21 cellular contexts compared by ENCODE assay signal in genomic region chr7:92259062-92259461, GRCh38. TPM values are rescaled to one million over a fixed set of nuclear protein-coding genes. Genes with fewer than 3 reads are reported as not detected.
DNase-seq lines count a peak whose midpoint lies in the region; ATAC-seq, FAIRE-seq and TF ChIP-seq lines count a peak whose summit lies in the region.
"Had no signal": no experiment of that assay in that cellular context is flagged by ENCODE, and none has a peak within 500 bp of the region (broad histone marks: within the 10 kb centered on the region; RNA-seq: fewer than 3 reads in every experiment).

No MANE protein-coding gene starts in this region.

- BruUV-seq in HCT116 (replicated peaks; lab: Mats Ljungman, UMichigan): no TSS peak

- H3K27ac ChIP-seq in right atrium auricular region: no peak overlapping the region
- H3K27ac ChIP-seq in HCT116 (ENCODE audit: low read depth, low read length): peak overlapping the region; percentile 67; the same call in 1 of the 2 replicates
- peak overlapping the region; percentile 57 for H3K27ac ChIP-seq in RWPE2 (ENCODE audit: poor library complexity, severe bottlenecking)
- peak overlapping the region; percentile 28 for H3K27ac ChIP-seq in keratinocyte (ENCODE audit: control insufficient read depth, insufficient read depth, low read length)
- H3K27ac ChIP-seq: 22Rv1, A549, BLaER1, HL-60 had no signal

- H3K27ac Mint-ChIP-seq in naive thymus-derived CD8-positive, alpha-beta T cell: no peak overlapping the region
- H3K27ac Mint-ChIP-seq: GM23338, HFFc6 had no signal

- H3K9me2 ChIP-seq in HCT116 (ENCODE audit: insufficient read depth): no peaks in the 10 kb centered on the region

- no peaks in the 10 kb centered on the region for H3K27me3 Mint-ChIP-seq in naive thymus-derived CD8-positive, alpha-beta T cell
- H3K27me3 Mint-ChIP-seq: CD4-positive, alpha-beta memory T cell had no signal

- peak overlapping the region; percentile 80; the same call in 1 of the 2 replicates for H3K4me2 ChIP-seq in HCT116 (ENCODE audit: low read length)
- H3K4me2 ChIP-seq in keratinocyte (ENCODE audit: control insufficient read depth, extremely low read depth, insufficient read depth, low read depth, low read length): no peak overlapping the region
- H3K4me2 ChIP-seq: A549, BLaER1, GM23338 had no signal

- peak overlapping the region; percentile 52 for H3K9ac ChIP-seq in HCT116 (ENCODE audit: low read length)
- no peak overlapping the region for H3K9ac ChIP-seq in keratinocyte (ENCODE audit: control insufficient read depth, extremely low read depth, insufficient read depth, low read length)
- H3K9ac ChIP-seq: BLaER1 had no signal

- no peak for TF ChIP-seq POLR2A in HCT116 (IDR thresholded peaks at IDR 0.05; ENCODE audit: borderline replicate concordance, extremely low read depth, insufficient read depth, insufficient read length)

- H3K4me3 ChIP-seq in right atrium auricular region: no peak overlapping the region
- no peak overlapping the region for H3K4me3 ChIP-seq in HCT116 (replicated peaks in 1 of 2; ENCODE audit: low read depth in 1 of 2, low read length in 2 of 2)
- H3K4me3 ChIP-seq in RWPE2 (ENCODE audit: severe bottlenecking): no peak overlapping the region
- H3K4me3 ChIP-seq in keratinocyte (ENCODE audit: control insufficient read depth in 2 of 3, extremely low read depth in 1 of 3, insufficient read depth in 2 of 3, low read depth in 1 of 3, low read length in 3 of 3): no peak overlapping the region
- H3K4me3 ChIP-seq: A549, BLaER1, GM23338 had no signal

- FAIRE-seq in keratinocyte (lab: Jason Lieb, UNC): no peak
- FAIRE-seq: A549, GM12892 had no signal

- RAD21 ChIA-PET in HCT116 (lab: Charles Lee; ENCODE audit: low non-redundant PET in 1 of 2, low total read pairs in 2 of 2, uncharacterized antibody in 2 of 2, unreplicated experiment in 2 of 2): no interaction called here

- H3K27me3 ChIP-seq in right atrium auricular region (no peaks in the 10 kb centered on the region), HCT116 (ENCODE audit: insufficient read depth, low read length) (no peaks in the 10 kb centered on the region), RWPE2 (ENCODE audit: insufficient read depth, poor library complexity, severe bottlenecking) (no peaks in the 10 kb centered on the region), keratinocyte (ENCODE audit: control insufficient read depth, extremely low read depth, insufficient read depth, low read length) (no peaks in the 10 kb centered on the region)
- H3K27me3 ChIP-seq: BLaER1 had no signal

- H3K4me1 ChIP-seq in right atrium auricular region: peaks cover 0 to 12% of the 10 kb centered on the region in 2 donors
- H3K4me1 ChIP-seq in HCT116 (ENCODE audit: control insufficient read depth in 1 of 2, insufficient read depth in 2 of 2, low read length in 2 of 2): peaks cover 21 to 42% of the 10 kb centered on the region in 2 experiments
- H3K4me1 ChIP-seq in RWPE2 (ENCODE audit: insufficient read depth, poor library complexity, severe bottlenecking): peaks cover 12% of the 10 kb centered on the region
- H3K4me1 ChIP-seq in keratinocyte (ENCODE audit: control insufficient read depth, extremely low read depth, insufficient read depth, low read length): peaks cover 21% of the 10 kb centered on the region
- H3K4me1 ChIP-seq: BLaER1 had no signal

- H3K9me3 ChIP-seq in right atrium auricular region (no peaks in the 10 kb centered on the region), HCT116 (ENCODE audit: control insufficient read depth in 1 of 2, insufficient read depth in 1 of 2, low read depth in 1 of 2, low read length in 2 of 2) (no peaks in the 10 kb centered on the region), RWPE2 (ENCODE audit: severe bottlenecking) (peaks cover 6% of the 10 kb centered on the region), keratinocyte (ENCODE audit: control insufficient read depth, low read depth, low read length) (no peaks in the 10 kb centered on the region)

- peaks cover 18 to 37% (median 21%) of the 10 kb centered on the region in 3 donors for H3K36me3 Mint-ChIP-seq in naive thymus-derived CD8-positive, alpha-beta T cell

- ATAC-seq in Right ventricle myocardium inferior (peak; percentile 46), HCT116 (no peak), RWPE2 (ENCODE audit: low read depth) (no peak), left colon (no peak)
- no peak for ATAC-seq in naive thymus-derived CD8-positive, alpha-beta T cell
- ATAC-seq: GM23338 had no signal

- no peaks in the 10 kb centered on the region for H3K9me1 ChIP-seq in keratinocyte (ENCODE audit: control insufficient read depth, extremely low read depth, insufficient read depth, low read length)

- H3K36me3 ChIP-seq in right atrium auricular region (no peaks in the 10 kb centered on the region), HCT116 (ENCODE audit: control insufficient read depth in 1 of 2, insufficient read depth in 2 of 2, low read length in 2 of 2) (no peaks in the 10 kb centered on the region), RWPE2 (ENCODE audit: low read depth) (peaks cover 15% of the 10 kb centered on the region; the same call in 1 of the 2 replicates), keratinocyte (ENCODE audit: control insufficient read depth in 2 of 2, extremely low read depth in 1 of 2, insufficient read depth in 2 of 2, low read length in 2 of 2) (no peaks in the 10 kb centered on the region)

- dilution Hi-C loops in keratinocyte (cut with MboI; ENCODE audit: extremely low pct_ligation_motif_present, low sequenced_read_pairs): no loop called here

- DNase-seq in Right ventricle myocardium inferior (ENCODE audit: missing footprints) (no peak), right atrium auricular region (ENCODE audit: low spot score) (no peak), HCT116 (ENCODE audit: low read depth, low spot score) (no peak), RWPE2 (ENCODE audit: low spot score) (no peak), keratinocyte (ENCODE audit: low read depth, low spot score) (no peak), left colon (no peak)
- no peak for DNase-seq in activated CD8-positive, alpha-beta memory T cell treated with anti-CD3 and anti-CD28 coated beads, Interleukin-2, amount 50 U/mL, for 4 hours
- DNase-seq in naive thymus-derived CD8-positive, alpha-beta T cell: no peak
- DNase-seq: CD4-positive, alpha-beta memory T cell; DMS153; DMS79; GDM1; HCEC 1CT; HFFc6 had no signal

- no peak for TF ChIP-seq RAD21 in HCT116 (IDR thresholded peaks at IDR 0.05; ENCODE audit: low read depth)

- no peak overlapping the region for H3K4me3 Mint-ChIP-seq in naive thymus-derived CD8-positive, alpha-beta T cell
- H3K4me3 Mint-ChIP-seq: CD14-positive monocyte; CD4-positive, alpha-beta memory T cell; GM23338; HFFc6 had no signal

- peaks cover 92% of the 10 kb centered on the region for H3K79me2 ChIP-seq in HCT116 (ENCODE audit: insufficient read depth, low read length)
- H3K79me2 ChIP-seq in keratinocyte (ENCODE audit: control insufficient read depth, insufficient read depth, low read length): peaks cover 68% of the 10 kb centered on the region

- intact Hi-C loops in Right ventricle myocardium inferior (cut with DNase I): no loop called here
- intact Hi-C loops in HCT116 (cut with micrococcal nuclease): no loop called here
- intact Hi-C loops in left colon (cut with DNase I, micrococcal nuclease): no loop called here

- no peaks in the 10 kb centered on the region for H4K20me1 ChIP-seq in HCT116 (ENCODE audit: insufficient read depth)
- no peaks in the 10 kb centered on the region for H4K20me1 ChIP-seq in keratinocyte (ENCODE audit: control insufficient read depth, extremely low read depth, insufficient read depth, low read length)

- TF ChIP-seq CTCF in right atrium auricular region (IDR thresholded peaks at IDR 0.05) (no peak), HCT116 (IDR thresholded peaks at IDR 0.05 in 2 of 3, conservative IDR thresholded peaks at IDR 0.05 in 1 of 3; ENCODE audit: borderline replicate concordance in 1 of 3, insufficient read depth in 1 of 3, low read depth in 2 of 3, low read length in 2 of 3) (no peak), RWPE2 (IDR thresholded peaks at IDR 0.05; ENCODE audit: poor library complexity, severe bottlenecking) (no peak), keratinocyte (optimal IDR thresholded peaks at IDR 0.05 in 1 of 3, IDR thresholded peaks at IDR 0.05 in 1 of 3, conservative IDR thresholded peaks at IDR 0.05 in 1 of 3; ENCODE audit: extremely low read depth in 1 of 3, insufficient read depth in 2 of 3, low read length in 3 of 3) (no peak)

- peaks cover 0 to 13% (median 3%) of the 10 kb centered on the region in 9 donors for H3K9me3 Mint-ChIP-seq in naive thymus-derived CD8-positive, alpha-beta T cell

- CTCF ChIA-PET in HCT116 (lab: Charles Lee): no interaction called here

- peaks cover 21 to 29% (median 24%) of the 10 kb centered on the region in 4 donors for H3K4me1 Mint-ChIP-seq in naive thymus-derived CD8-positive, alpha-beta T cell
- H3K4me1 Mint-ChIP-seq: GM23338 had no signal

- POLR2A ChIA-PET in HCT116 (lab: Charles Lee): interaction anchor here (2.8 kb wide), 1 partner anchor 12 kb away, joined by 22 read pairs; the partner anchor contains the start of genes ANKIB1 and KRIT1
- POLR2A ChIA-PET in naive thymus-derived CD8-positive, alpha-beta T cell (lab: Charles Lee): no interaction called here

- no peak overlapping the region for H2AFZ ChIP-seq in HCT116 (ENCODE audit: low read depth, low read length, poor library complexity, severe bottlenecking)
- H2AFZ ChIP-seq in keratinocyte (ENCODE audit: control insufficient read depth, low read length): no peak overlapping the region
- H2AFZ ChIP-seq: GM23338 had no signal

RNA-seq across cellular contexts. Expression of gene ANKIB1, which starts 13.3 kb away (rescaled TPM):
- 34.6 TPM for total RNA-seq in Right ventricle myocardium inferior
- 10 to 100 TPM; 25.0 to 32.7 TPM for total RNA-seq in right atrium auricular region
- total RNA-seq in HCT116 (2021; ENCODE audit: unreplicated experiment): 41.2 TPM
- 10.7 and 11.7 TPM in 2 replicates for polyA plus RNA-seq in HCT116 (2012)
- 28.4 to 37.7 TPM (median 37.0 TPM) in 3 replicates for polyA plus RNA-seq in keratinocyte
- 23.6 TPM for polyA plus RNA-seq in keratinocyte (2011; ENCODE audit: low read depth)
- 22.3 and 37.9 TPM in 2 replicates for polyA plus RNA-seq in keratinocyte (2011; cell fraction: cytosol; rRNA removed)
- 49.2 and 56.3 TPM in 2 replicates for polyA plus RNA-seq in keratinocyte (2011; cell fraction: nucleus; rRNA removed)
- 16.7 and 24.2 TPM in 2 replicates for polyA plus RNA-seq in keratinocyte (2012; ENCODE audit: low replicate concordance)
- polyA minus RNA-seq in keratinocyte: 43.8 to 63.0 TPM (median 62.0 TPM) in 3 replicates
- 46.4 TPM for polyA minus RNA-seq in keratinocyte (2011; cell fraction: cytosol; rRNA and poly(A)+ RNA removed)
- polyA minus RNA-seq in keratinocyte (2011; cell fraction: nucleus; rRNA and poly(A)+ RNA removed): 38.4 and 71.8 TPM in 2 replicates
- total RNA-seq in naive thymus-derived CD8-positive, alpha-beta T cell: 10 to 100 TPM; 75.8 to 91.0 TPM
- 10 to 100 TPM in 1 of 3 donors, 1 to 10 TPM in 2; 5.1 to 12.7 (median 9.8) TPM for polyA plus RNA-seq in naive thymus-derived CD8-positive, alpha-beta T cell
- total RNA-seq in left colon: 10 to 100 TPM; 40.9 to 46.0 TPM

RNA-seq across cellular contexts. Expression of gene KRIT1, which starts 13.3 kb away (rescaled TPM):
- total RNA-seq in Right ventricle myocardium inferior: 22.7 TPM
- 10 to 100 TPM; 35.2 to 56.4 TPM for total RNA-seq in right atrium auricular region
- total RNA-seq in HCT116 (2021; ENCODE audit: unreplicated experiment): 32.4 TPM
- 10.8 and 14.5 TPM in 2 replicates for polyA plus RNA-seq in HCT116 (2012)
- polyA plus RNA-seq in keratinocyte: 33.3 to 39.5 TPM (median 35.6 TPM) in 3 replicates
- 14.3 TPM for polyA plus RNA-seq in keratinocyte (2011; ENCODE audit: low read depth)
- 20.0 and 37.8 TPM in 2 replicates for polyA plus RNA-seq in keratinocyte (2011; cell fraction: cytosol; rRNA removed)
- 45.2 and 63.6 TPM in 2 replicates for polyA plus RNA-seq in keratinocyte (2011; cell fraction: nucleus; rRNA removed)
- polyA plus RNA-seq in keratinocyte (2012; ENCODE audit: low replicate concordance): 13.5 and 18.9 TPM in 2 replicates
- polyA minus RNA-seq in keratinocyte: 22.5 to 58.3 TPM (median 33.0 TPM) in 3 replicates
- polyA minus RNA-seq in keratinocyte (2011; cell fraction: cytosol; rRNA and poly(A)+ RNA removed): 15.2 TPM
- polyA minus RNA-seq in keratinocyte (2011; cell fraction: nucleus; rRNA and poly(A)+ RNA removed): 26.9 and 45.7 TPM in 2 replicates
- total RNA-seq in naive thymus-derived CD8-positive, alpha-beta T cell: 10 to 100 TPM; 67.3 to 67.8 TPM
- 10 to 100 TPM; 11.2 to 20.1 (median 17.6) TPM for polyA plus RNA-seq in naive thymus-derived CD8-positive, alpha-beta T cell
- total RNA-seq in left colon: 10 to 100 TPM; 34.6 to 37.2 TPM

Comparison
In these comparisons a context has a peak if more than half of its experiments do, and no peak if none do; other contexts are left out.
1. H3K27ac ChIP-seq: peak in HCT116 (single experiment), RWPE2 (single experiment) and keratinocyte (single experiment); none in right atrium auricular region (0 of 2).